8 cellular contexts compared by ENCODE assay signal in genomic region chrX:11137543-11138139, GRCh38. TPM values are rescaled to one million over a fixed set of nuclear protein-coding genes. Genes with fewer than 3 reads are reported as not detected.
A peak's percentile ranks its signal among the peaks of the same experiment; 100 is the strongest.
DNase-seq lines count a peak whose midpoint lies in the region; ATAC-seq and TF ChIP-seq lines count a peak whose summit lies in the region.

No MANE protein-coding gene starts in this region.

- H3K27ac Mint-ChIP-seq in activated T-cell treated with anti-CD3 and anti-CD28 coated beads, Interleukin-2, amount 50 U/mL, for 72 hours: no peak overlapping the region

- H3K4me1 Mint-ChIP-seq in activated T-cell treated with anti-CD3 and anti-CD28 coated beads, Interleukin-2, amount 50 U/mL, for 72 hours (ENCODE audit: low read depth): no peaks in the 10 kb centered on the region

- ATAC-seq in upper lobe of right lung: no peak
- no peak for ATAC-seq in activated T-cell treated with anti-CD3 and anti-CD28 coated beads, Interleukin-2, amount 50 U/mL, for 72 hours (replicated peaks in 1 of 2)
- ATAC-seq in HG03457 (IDR thresholded peaks at IDR 0.05; ENCODE audit: unreplicated experiment): no peak

- H3K4me1 ChIP-seq in GM23248 (ENCODE audit: insufficient read depth) (no peaks in the 10 kb centered on the region), hepatocyte (ENCODE audit: insufficient read depth) (no peaks in the 10 kb centered on the region), upper lobe of right lung (no peaks in the 10 kb centered on the region)

- no peaks in the 10 kb centered on the region for H3K36me3 Mint-ChIP-seq in activated T-cell treated with anti-CD3 and anti-CD28 coated beads, Interleukin-2, amount 50 U/mL, for 72 hours (ENCODE audit: insufficient read depth in 2 of 2)

- H3K9me3 Mint-ChIP-seq in activated T-cell treated with anti-CD3 and anti-CD28 coated beads, Interleukin-2, amount 50 U/mL, for 72 hours: no peaks in the 10 kb centered on the region

- WGBS in GM23248 (ENCODE audit: low coverage in 1 of 2, low lambda C conversion rate in 2 of 2, missing lambda C conversion rate in 2 of 2), 2 experiments: 6 to 9% methylated on average over 6 of the region's 6 CpGs
- WGBS in hepatocyte (ENCODE audit: low lambda C conversion rate, missing lambda C conversion rate): 43% methylated on average over 6 of the region's 6 CpGs

- no peaks in the 10 kb centered on the region for H3K9me3 ChIP-seq in GM23248 (ENCODE audit: low read depth)
- H3K9me3 ChIP-seq in hepatocyte (ENCODE audit: low read depth): no peaks in the 10 kb centered on the region
- no peaks in the 10 kb centered on the region for H3K9me3 ChIP-seq in upper lobe of right lung

- DNase-seq in GM23248: peak; percentile 44
- DNase-seq in SW480 (ENCODE audit: low spot score): peak; percentile 9
- peak; percentile 63 for DNase-seq in hepatocyte (ENCODE audit: low spot score)
- no peak for DNase-seq in upper lobe of right lung
- no peak for DNase-seq in stimulated activated CD4-positive, alpha-beta T cell treated with anti-CD3 and anti-CD28 coated beads, Interleukin-2, amount 100 ng/mL, for 48 hours
- DNase-seq in activated T-cell treated with anti-CD3 and anti-CD28 coated beads, Interleukin-2, amount 50 U/mL, for 72 hours: no peak

- no peak overlapping the region for H3K4me3 Mint-ChIP-seq in activated T-cell treated with anti-CD3 and anti-CD28 coated beads, Interleukin-2, amount 50 U/mL, for 72 hours

- no peaks in the 10 kb centered on the region for H3K27me3 ChIP-seq in GM23248 (replicated peaks; ENCODE audit: insufficient read depth)
- no peaks in the 10 kb centered on the region for H3K27me3 ChIP-seq in hepatocyte
- no peaks in the 10 kb centered on the region for H3K27me3 ChIP-seq in upper lobe of right lung

- H3K4me2 ChIP-seq in GM23248 (ENCODE audit: unreplicated experiment): no peak overlapping the region
- no peak overlapping the region for H3K4me2 ChIP-seq in hepatocyte

- H3K9ac ChIP-seq in GM23248: no peak overlapping the region

- H4K20me1 ChIP-seq in GM23248 (ENCODE audit: insufficient read depth): no peaks in the 10 kb centered on the region
- H4K20me1 ChIP-seq in hepatocyte (ENCODE audit: insufficient read depth, poor library complexity, severe bottlenecking): no peaks in the 10 kb centered on the region

- TF ChIP-seq CTCF in C4-2B (conservative IDR thresholded peaks at IDR 0.05): peak; percentile 75
- TF ChIP-seq CTCF in hepatocyte (IDR thresholded peaks at IDR 0.05; ENCODE audit: poor library complexity): peak; percentile 71
- peak; percentile 61 for TF ChIP-seq CTCF in upper lobe of right lung (IDR thresholded peaks at IDR 0.05)

- H3K36me3 ChIP-seq in GM23248 (ENCODE audit: low read depth) (no peaks in the 10 kb centered on the region), hepatocyte (replicated peaks; ENCODE audit: insufficient read depth, low read depth) (no peaks in the 10 kb centered on the region), upper lobe of right lung (no peaks in the 10 kb centered on the region)

- in situ Hi-C loops in GM23248 (cut with MboI): loop anchor here (25.0 kb wide), 1 partner anchor 625 kb away; the partner anchor contains the start of gene MSL3

- H3K27me3 Mint-ChIP-seq in activated T-cell treated with anti-CD3 and anti-CD28 coated beads, Interleukin-2, amount 50 U/mL, for 72 hours (ENCODE audit: low read depth): peaks cover 10% of the 10 kb centered on the region

- no peaks in the 10 kb centered on the region for H3F3A ChIP-seq in GM23248 (ENCODE audit: insufficient read depth)

- H3K9me2 ChIP-seq in GM23248 (ENCODE audit: insufficient read depth) (no peaks in the 10 kb centered on the region), hepatocyte (replicated peaks; ENCODE audit: insufficient read depth) (no peaks in the 10 kb centered on the region)

- H2AFZ ChIP-seq in GM23248: no peak overlapping the region
- H2AFZ ChIP-seq in hepatocyte: no peak overlapping the region

- H3K4me3 ChIP-seq in GM23248 (no peak overlapping the region), hepatocyte (no peak overlapping the region), upper lobe of right lung (no peak overlapping the region)

- intact Hi-C loops in upper lobe of right lung (cut with DNase I): no loop called here

- H3K79me2 ChIP-seq in GM23248 (ENCODE audit: insufficient read depth): no peaks in the 10 kb centered on the region
- H3K79me2 ChIP-seq in hepatocyte: no peaks in the 10 kb centered on the region

- H3K27ac ChIP-seq in C4-2B: no peak overlapping the region
- no peak overlapping the region for H3K27ac ChIP-seq in GM23248
- H3K27ac ChIP-seq in hepatocyte: no peak overlapping the region
- no peak overlapping the region for H3K27ac ChIP-seq in upper lobe of right lung

RNA-seq across cellular contexts. Expression of gene HCCS, which starts 26.5 kb away (rescaled TPM):
- 25.4 and 45.3 TPM in 2 replicates for total RNA-seq in GM23248 (2014; rRNA removed; shearing (Covaris generic))
- polyA plus RNA-seq in GM23248 (2016; fragmentation: Nextera tagmentation; extraction: Ambion mirVana) (49.8 and 51.2 TPM in 2 replicates), hepatocyte (36.8 and 40.0 TPM in 2 replicates)
- total RNA-seq in hepatocyte (20.3 and 21.5 TPM in 2 replicates), upper lobe of right lung (19.4 TPM)
- 10 to 100 TPM; 31.7 to 32.5 TPM for total RNA-seq in activated T-cell treated with anti-CD3 and anti-CD28 coated beads, Interleukin-2, amount 50 U/mL, for 72 hours

Comparison
In these comparisons a context has a peak if more than half of its experiments do, and no peak if none do; other contexts are left out.
1. DNase-seq: peak in GM23248 (single experiment), SW480 (single experiment) and hepatocyte (single experiment); none in upper lobe of right lung (single experiment), stimulated activated CD4-positive, alpha-beta T cell treated with anti-CD3 and anti-CD28 coated beads, Interleukin-2, amount 100 ng/mL, for 48 hours (0 of 2) and activated T-cell treated with anti-CD3 and anti-CD28 coated beads, Interleukin-2, amount 50 U/mL, for 72 hours (0 of 2).
2. Peak in every context shown above with its lines, with median percentiles within 50 percentile points of each other: CTCF ChIP-seq.